7 cellular contexts compared by ENCODE assay signal in the genomic region with DNA sequence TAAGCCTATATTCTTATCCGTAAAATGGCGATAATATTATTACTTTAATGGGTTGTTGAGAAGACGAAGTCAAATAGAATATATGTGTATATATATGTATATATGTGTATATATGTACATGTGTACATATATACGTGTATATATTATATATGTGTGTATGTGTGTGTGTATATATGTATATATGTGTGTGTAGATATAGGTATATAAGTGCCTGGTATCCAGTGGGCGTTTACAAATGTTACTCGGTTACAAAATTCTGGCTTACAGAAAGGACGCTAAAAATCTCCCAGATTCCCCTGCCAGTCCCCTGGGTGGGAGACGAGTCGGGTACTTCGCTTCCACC. TPM values are rescaled to one million over a fixed set of nuclear protein-coding genes. Genes with fewer than 3 reads are reported as not detected.
DNase-seq lines count a peak whose midpoint lies in the region; ATAC-seq, FAIRE-seq and TF ChIP-seq lines count a peak whose summit lies in the region.

No MANE protein-coding gene starts in this region.

- 12% methylated on average over 10 of the region's 10 CpGs for WGBS in prostate gland

- no TSS peak for BruUV-seq in endothelial cell of umbilical vein (replicated peaks; lab: Mats Ljungman, UMichigan)

- H3K9me1 ChIP-seq in endothelial cell of umbilical vein (replicated peaks; ENCODE audit: control insufficient read depth, extremely low read depth, insufficient read depth, low read length) = no peaks in the 10 kb centered on the region

- TF ChIP-seq CTCF in endothelial cell of umbilical vein (IDR thresholded peaks at IDR 0.05; ENCODE audit: extremely low read depth in 1 of 2, insufficient read depth in 1 of 2, low read depth in 1 of 2, low read length in 2 of 2) = no peak
- no peak for TF ChIP-seq CTCF in prostate gland (IDR thresholded peaks at IDR 0.05)

- peak overlapping the region; percentile 77 for H3K27ac ChIP-seq in endothelial cell of umbilical vein (ENCODE audit: insufficient read depth, low read depth, low read length)
- peak overlapping the region; percentile 88 to 89 for H3K27ac ChIP-seq in prostate gland

- H3K36me3 ChIP-seq in MG63 = peaks cover 14% of the 10 kb centered on the region
- no peaks in the 10 kb centered on the region for H3K36me3 ChIP-seq in endothelial cell of umbilical vein (ENCODE audit: control insufficient read depth in 2 of 2, extremely low read depth in 1 of 2, insufficient read depth in 2 of 2, low read length in 2 of 2)
- no peaks in the 10 kb centered on the region for H3K36me3 ChIP-seq in prostate gland

- peak overlapping the region; percentile 79 for H3K4me2 ChIP-seq in endothelial cell of umbilical vein (ENCODE audit: insufficient read depth, low read length)

- no peaks in the 10 kb centered on the region for H3K9me3 ChIP-seq in MG63
- no peaks in the 10 kb centered on the region for H3K9me3 ChIP-seq in endothelial cell of umbilical vein (replicated peaks; ENCODE audit: control insufficient read depth, insufficient read depth, low read length)
- no peaks in the 10 kb centered on the region for H3K9me3 ChIP-seq in prostate gland

- H3K79me2 ChIP-seq in endothelial cell of umbilical vein (ENCODE audit: control insufficient read depth, insufficient read depth, low read length) = peaks cover 35% of the 10 kb centered on the region

- DNase-seq in MG63 = no peak
- DNase-seq in endothelial cell of umbilical vein (ENCODE audit: low read depth, low spot score) = no peak
- no peak for DNase-seq in prostate gland (ENCODE audit: low spot score)
- DNase-seq in NCI-H1694 (lab: John Stamatoyannopoulos, UW) = no peak
- DNase-seq in NCI-H82 treated with DMSO at 0.1 percent for 48 hours (lab: John Stamatoyannopoulos, UW; ENCODE audit: unreplicated experiment) = no peak

- no peaks in the 10 kb centered on the region for H4K20me1 ChIP-seq in endothelial cell of umbilical vein (replicated peaks; ENCODE audit: control insufficient read depth, extremely low read depth, insufficient read depth, low read length)

- no peak for TF ChIP-seq POLR2A in endothelial cell of umbilical vein (IDR thresholded peaks at IDR 0.05; ENCODE audit: low read depth, low read length)
- no peak for TF ChIP-seq POLR2A in prostate gland (IDR thresholded peaks at IDR 0.05)

- no peak for FAIRE-seq in endothelial cell of umbilical vein (lab: Jason Lieb, UNC)

- dilution Hi-C loops in endothelial cell of umbilical vein (cut with MboI; ENCODE audit: extremely low pct_ligation_motif_present, low sequenced_read_pairs) = no loop called here

- CTCF ChIA-PET in endothelial cell of umbilical vein (lab: Charles Lee) = interaction anchor here (0.6 to 1.8 kb wide), 7 partner anchors 10 to 369 kb away, joined by 3 to 25 read pairs (median 3); no protein-coding TSS in a partner anchor

- H3K9ac ChIP-seq in endothelial cell of umbilical vein (replicated peaks; ENCODE audit: extremely low read depth, insufficient read depth, low read length) = peak overlapping the region; percentile 90

- peak; percentile 16 for ATAC-seq in GM19467 (IDR thresholded peaks at IDR 0.05; ENCODE audit: unreplicated experiment)
- ATAC-seq in GM19463 (IDR thresholded peaks at IDR 0.05; ENCODE audit: unreplicated experiment) = no peak

- peak overlapping the region; percentile 81 for H3K4me3 ChIP-seq in MG63
- peak overlapping the region; percentile 73 to 87 (median 77) for H3K4me3 ChIP-seq in endothelial cell of umbilical vein (replicated peaks in 1 of 3; ENCODE audit: insufficient read depth in 1 of 3, low read depth in 1 of 3, low read length in 3 of 3)
- peak overlapping the region; percentile 79 to 89 for H3K4me3 ChIP-seq in prostate gland

- H3K27me3 ChIP-seq in MG63 (no peaks in the 10 kb centered on the region), endothelial cell of umbilical vein (ENCODE audit: control insufficient read depth in 2 of 2, insufficient read depth in 2 of 2, low read length in 2 of 2) (no peaks in the 10 kb centered on the region), prostate gland (replicated peaks; ENCODE audit: insufficient read depth) (no peaks in the 10 kb centered on the region)

- H3K4me1 ChIP-seq in endothelial cell of umbilical vein (ENCODE audit: control insufficient read depth, extremely low read depth, insufficient read depth, low read length) (peaks cover 8% of the 10 kb centered on the region), prostate gland (replicated peaks) (peaks cover 4% of the 10 kb centered on the region)

- POLR2A ChIA-PET in endothelial cell of umbilical vein (lab: Charles Lee) = interaction anchor here (1.0 kb wide), 1 partner anchor 373 kb away, joined by 13 read pairs; no protein-coding TSS in a partner anchor

- intact Hi-C loops in endothelial cell of umbilical vein (cut with micrococcal nuclease) (loop anchor here (1.0 to 2.0 kb wide), 3 partner anchors 8 to 128 kb away; no protein-coding TSS in a partner anchor), prostate gland (cut with DNase I) (no loop called here)

- H2AFZ ChIP-seq in endothelial cell of umbilical vein (ENCODE audit: low read depth, low read length) = peak overlapping the region; percentile 91

TF ChIP-seq in endothelial cell of umbilical vein, 7 proteins besides CTCF, POLR2A, EP300 and RAD21:
- TF ChIP-seq JUN (IDR thresholded peaks at IDR 0.05; ENCODE audit: borderline replicate concordance, insufficient read depth, insufficient read length, low read depth) (no peak), POLR2AphosphoS5 (IDR thresholded peaks at IDR 0.05; ENCODE audit: insufficient read depth, low read depth, low read length) (no peak), MAX (IDR thresholded peaks at IDR 0.05; ENCODE audit: insufficient read depth, insufficient read length) (no peak), EZH2 (IDR thresholded peaks at IDR 0.05; ENCODE audit: borderline replicate concordance, low read depth, low read length, severe bottlenecking) (no peak), FOS (IDR thresholded peaks at IDR 0.05; ENCODE audit: borderline replicate concordance, insufficient read depth, low read length) (no peak), GATA2 (IDR thresholded peaks at IDR 0.05; ENCODE audit: insufficient read depth, insufficient read length, low read depth, low read length) (no peak)

RNA-seq across cellular contexts. Expression of gene MTX2, which starts 0.3 kb away (rescaled TPM):
- total RNA-seq in MG63 (2014; rRNA removed; shearing (Covaris generic); ENCODE audit: low replicate concordance) = 34.8 and 40.6 TPM in 2 replicates
- total RNA-seq in endothelial cell of umbilical vein (31.3 and 31.7 TPM in 2 replicates), prostate gland (10 to 100 TPM; 33.3 to 47.6 TPM)
- polyA plus RNA-seq in endothelial cell of umbilical vein = 23.6 and 31.3 TPM in 2 replicates
- polyA plus RNA-seq in endothelial cell of umbilical vein (2011; cell fraction: cytosol; rRNA removed) = 44.8 and 47.0 TPM in 2 replicates
- polyA plus RNA-seq in endothelial cell of umbilical vein (2011; cell fraction: nucleus; rRNA removed) = 48.7 and 51.9 TPM in 2 replicates
- 42.9 and 54.2 TPM in 2 replicates for polyA plus RNA-seq in endothelial cell of umbilical vein (2012)
- polyA minus RNA-seq in endothelial cell of umbilical vein = 12.6 and 16.6 TPM in 2 replicates
- polyA minus RNA-seq in endothelial cell of umbilical vein (2011; cell fraction: cytosol; rRNA and poly(A)+ RNA removed) = 8.6 TPM
- polyA minus RNA-seq in endothelial cell of umbilical vein (2011; cell fraction: nucleus; rRNA and poly(A)+ RNA removed) = 8.6 and 37.7 TPM in 2 replicates
